18 cellular contexts compared by ENCODE assay signal in genomic region chr6:151630387-151630786, GRCh38.
DNase-seq lines count a peak whose midpoint lies in the region; ATAC-seq, FAIRE-seq and TF ChIP-seq lines count a peak whose summit lies in the region.
"Had no signal": no experiment of that assay in that cellular context is flagged by ENCODE, and none has a peak within 500 bp of the region (broad histone marks: within the 10 kb centered on the region; RNA-seq: fewer than 3 reads in every experiment).

No MANE protein-coding gene starts in this region.

- no peaks in the 10 kb centered on the region for H3K36me3 ChIP-seq in liver (ENCODE audit: control insufficient read depth in 4 of 4, insufficient read depth in 3 of 4, low read depth in 1 of 4, low read length in 3 of 4)
- no peaks in the 10 kb centered on the region for H3K36me3 ChIP-seq in HepG2 (replicated peaks in 1 of 2; ENCODE audit: control insufficient read depth in 1 of 2, insufficient read depth in 2 of 2, low read length in 2 of 2)
- no peaks in the 10 kb centered on the region for H3K36me3 ChIP-seq in hepatocyte (replicated peaks; ENCODE audit: insufficient read depth, low read depth)
- no peaks in the 10 kb centered on the region for H3K36me3 ChIP-seq in aorta (ENCODE audit: control insufficient read depth in 1 of 2, insufficient read depth in 2 of 2, low read length in 1 of 2)
- no peaks in the 10 kb centered on the region for H3K36me3 ChIP-seq in testis (ENCODE audit: low read depth, missing control alignments)
- H3K36me3 ChIP-seq: BLaER1 had no signal

- TF ChIP-seq CTCF in liver (IDR thresholded peaks at IDR 0.05; ENCODE audit: low read depth, low read length, missing input control) = no peak
- TF ChIP-seq CTCF in HepG2 (CRISPR knock-in tag; IDR thresholded peaks at IDR 0.05) = no peak
- no peak for TF ChIP-seq CTCF in hepatocyte (IDR thresholded peaks at IDR 0.05; ENCODE audit: poor library complexity)
- no peak for TF ChIP-seq CTCF in testis (IDR thresholded peaks at IDR 0.05)
- TF ChIP-seq CTCF in CD4-positive, alpha-beta T cell (IDR thresholded peaks at IDR 0.05) = no peak

- TF ChIP-seq EP300 in HepG2 (IDR thresholded peaks at IDR 0.05; ENCODE audit: low read depth in 2 of 2, low read length in 2 of 2) = no peak
- no peak for TF ChIP-seq EP300 in HepG2 (CRISPR knock-in tag; IDR thresholded peaks at IDR 0.05; ENCODE audit: borderline replicate concordance)

- no peaks in the 10 kb centered on the region for H3K9me2 ChIP-seq in hepatocyte (replicated peaks; ENCODE audit: insufficient read depth)

- no peaks in the 10 kb centered on the region for H3K36me3 Mint-ChIP-seq in CD4-positive, alpha-beta T cell (ENCODE audit: low read depth)
- H3K36me3 Mint-ChIP-seq: IgD-negative memory B cell had no signal

- H3K27ac Mint-ChIP-seq in CD4-positive, alpha-beta T cell = no peak overlapping the region
- H3K27ac Mint-ChIP-seq: IgD-negative memory B cell had no signal

- POLR2A ChIA-PET in HepG2 (lab: Yijun Ruan, JAX) = no interaction called here
- POLR2A ChIA-PET in CD4-positive, alpha-beta T cell (lab: Charles Lee) = no interaction called here

- CTCF ChIA-PET in HepG2 (lab: Yijun Ruan, JAX; ENCODE audit: low intra/inter-chr PET ratio, low total read pairs) = no interaction called here
- CTCF ChIA-PET in CD4-positive, alpha-beta T cell (lab: Charles Lee) = no interaction called here

- H2AFZ ChIP-seq in HepG2 (ENCODE audit: low read length) = no peak overlapping the region
- no peak overlapping the region for H2AFZ ChIP-seq in hepatocyte

- in situ Hi-C loops in HepG2 (cut with HindIII; ENCODE audit: extremely low pct_ligation_motif_present, low pct_unique_long_range_greater_than_20kb) = no loop called here

- no peak overlapping the region for H3K4me2 ChIP-seq in HepG2 (ENCODE audit: low read depth, low read length)
- H3K4me2 ChIP-seq in hepatocyte = no peak overlapping the region
- H3K4me2 ChIP-seq: BLaER1 had no signal

- DNase-seq in HepG2 (ENCODE audit: low spot score) = no peak
- no peak for DNase-seq in hepatocyte (ENCODE audit: low spot score)
- no peak for DNase-seq in sciatic nerve (ENCODE audit: low spot score)
- no peak for DNase-seq in aorta
- DNase-seq in GM19239 (ENCODE audit: insufficient read length, low spot score) = no peak
- DNase-seq in testis = no peak
- no peak for DNase-seq in CD4-positive, alpha-beta T cell
- DNase-seq: 8988T, AML-193, DMS 273 treated with DMSO at 0.1 percent for 48 hours, DMS79, GOT3, HCEC 1CT had no signal

- H3K79me2 ChIP-seq in HepG2 (ENCODE audit: insufficient read depth, low read length) (no peaks in the 10 kb centered on the region), hepatocyte (no peaks in the 10 kb centered on the region)

- H3K9ac ChIP-seq in liver (ENCODE audit: low read depth in 1 of 2, low read length in 2 of 2) (no peak overlapping the region), HepG2 (ENCODE audit: insufficient read depth, low read depth, low read length) (no peak overlapping the region)
- H3K9ac ChIP-seq: BLaER1 had no signal

- no peak overlapping the region for H3K4me3 Mint-ChIP-seq in CD4-positive, alpha-beta T cell
- H3K4me3 Mint-ChIP-seq: IgD-negative memory B cell had no signal

- no peak for TF ChIP-seq POLR2A in HepG2 (IDR thresholded peaks at IDR 0.05; ENCODE audit: insufficient read depth in 1 of 2, low read depth in 2 of 2, low read length in 2 of 2)
- no peak for TF ChIP-seq POLR2A in testis (IDR thresholded peaks at IDR 0.05)

- H3K9me3 Mint-ChIP-seq in CD4-positive, alpha-beta T cell = no peaks in the 10 kb centered on the region
- H3K9me3 Mint-ChIP-seq: IgD-negative memory B cell had no signal

- no TSS peak for BruUV-seq in HepG2 (replicated peaks; lab: Mats Ljungman, UMichigan)

- H3K4me1 ChIP-seq in liver (ENCODE audit: control insufficient read depth in 4 of 4, insufficient read depth in 4 of 4, low read length in 3 of 4) = peaks cover 9 to 28% (median 18%) of the 10 kb centered on the region in 4 donors
- peaks cover 40% of the 10 kb centered on the region for H3K4me1 ChIP-seq in HepG2 (ENCODE audit: insufficient read depth, low read length)
- H3K4me1 ChIP-seq in hepatocyte (ENCODE audit: insufficient read depth) = peaks cover 21% of the 10 kb centered on the region
- H3K4me1 ChIP-seq in aorta (ENCODE audit: control insufficient read depth in 1 of 2, insufficient read depth in 2 of 2, low read length in 2 of 2) = peaks cover 0 to 2% of the 10 kb centered on the region in 2 donors
- no peaks in the 10 kb centered on the region for H3K4me1 ChIP-seq in testis
- H3K4me1 ChIP-seq: BLaER1 had no signal

- peaks cover 10% of the 10 kb centered on the region for H3K27me3 Mint-ChIP-seq in CD4-positive, alpha-beta T cell

- no peaks in the 10 kb centered on the region for H3K9me3 ChIP-seq in liver (ENCODE audit: control insufficient read depth in 4 of 4, low read length in 3 of 4)
- H3K9me3 ChIP-seq in HepG2 (ENCODE audit: low read length) = no peaks in the 10 kb centered on the region
- no peaks in the 10 kb centered on the region for H3K9me3 ChIP-seq in hepatocyte (ENCODE audit: low read depth)
- no peaks in the 10 kb centered on the region for H3K9me3 ChIP-seq in aorta (ENCODE audit: control insufficient read depth, low read length)
- H3K9me3 ChIP-seq in testis = no peaks in the 10 kb centered on the region
- no peaks in the 10 kb centered on the region for H3K9me3 ChIP-seq in CD4-positive, alpha-beta T cell (ENCODE audit: control insufficient read depth, low read length)
- H3K9me3 ChIP-seq: BLaER1 had no signal

- no peaks in the 10 kb centered on the region for H4K20me1 ChIP-seq in HepG2 (ENCODE audit: insufficient read depth, low read length)
- no peaks in the 10 kb centered on the region for H4K20me1 ChIP-seq in hepatocyte (ENCODE audit: insufficient read depth, poor library complexity, severe bottlenecking)
- H4K20me1 ChIP-seq: BLaER1 had no signal

- FAIRE-seq in HepG2 (lab: Jason Lieb, UNC) (no peak), GM19239 (lab: Jason Lieb, UNC) (no peak)
- FAIRE-seq: G401.6, GM12891 had no signal

- intact Hi-C loops in HepG2 (cut with micrococcal nuclease; ENCODE audit: unreplicated experiment) (loop anchor here (5.0 kb wide), 1 partner anchor 138 kb away; the partner anchor contains the start of gene CCDC170), sciatic nerve (cut with DNase I) (no loop called here), aorta (cut with DNase I) (no loop called here), testis (cut with DNase I; ENCODE audit: low total_unique reads) (no loop called here)
- intact Hi-C loops in CD4-positive, alpha-beta T cell (cut with DNase I, micrococcal nuclease) = no loop called here

- ATAC-seq in HepG2 = no peak
- peak; percentile 79 for ATAC-seq in sciatic nerve
- ATAC-seq in aorta (ENCODE audit: low FRiP score) = peak; percentile 39
- no peak for ATAC-seq in CD4-positive, alpha-beta T cell (ENCODE audit: poor library complexity)

- H3K4me3 ChIP-seq in liver (ENCODE audit: low read depth in 1 of 3, low read length in 3 of 3) = no peak overlapping the region
- H3K4me3 ChIP-seq in HepG2 (replicated peaks in 1 of 3; ENCODE audit: insufficient read depth in 1 of 3, low read depth in 2 of 3, low read length in 3 of 3) = no peak overlapping the region
- H3K4me3 ChIP-seq in hepatocyte = no peak overlapping the region
- no peak overlapping the region for H3K4me3 ChIP-seq in aorta (ENCODE audit: low read length in 2 of 2)
- H3K4me3 ChIP-seq in testis = no peak overlapping the region
- H3K4me3 ChIP-seq: BLaER1 had no signal

- H3K27ac ChIP-seq in liver (ENCODE audit: low read depth in 1 of 2, low read length in 2 of 2) (no peak overlapping the region), HepG2 (ENCODE audit: extremely low read length, insufficient read depth, low read length) (no peak overlapping the region), hepatocyte (peak overlapping the region; percentile 72), aorta (ENCODE audit: low read depth in 1 of 2, low read length in 2 of 2) (no peak overlapping the region), testis (no peak overlapping the region)
- no peak overlapping the region for H3K27ac ChIP-seq in CD4-positive, alpha-beta T cell (ENCODE audit: low read depth, low read length)
- H3K27ac ChIP-seq: BLaER1 had no signal

- TF ChIP-seq RAD21 in liver (IDR thresholded peaks at IDR 0.05) (no peak), HepG2 (CRISPR knock-in tag; IDR thresholded peaks at IDR 0.05) (no peak)

- H3K4me1 Mint-ChIP-seq in CD4-positive, alpha-beta T cell (ENCODE audit: low read depth) = no peaks in the 10 kb centered on the region

- H3K27me3 ChIP-seq in liver (ENCODE audit: control insufficient read depth in 4 of 4, insufficient read depth in 4 of 4, low read length in 3 of 4) = no peaks in the 10 kb centered on the region
- H3K27me3 ChIP-seq in HepG2 (ENCODE audit: control insufficient read depth in 1 of 2, insufficient read depth in 2 of 2, low read length in 2 of 2) = no peaks in the 10 kb centered on the region
- H3K27me3 ChIP-seq in hepatocyte = no peaks in the 10 kb centered on the region
- peaks cover 0 to 2% of the 10 kb centered on the region in 2 donors for H3K27me3 ChIP-seq in aorta (ENCODE audit: control insufficient read depth in 1 of 2, insufficient read depth in 2 of 2, low read length in 1 of 2)
- no peaks in the 10 kb centered on the region for H3K27me3 ChIP-seq in testis
- H3K27me3 ChIP-seq in CD4-positive, alpha-beta T cell (ENCODE audit: control insufficient read depth, insufficient read depth, low read length) = no peaks in the 10 kb centered on the region
- H3K27me3 ChIP-seq: BLaER1 had no signal

TF ChIP-seq in liver, 16 proteins besides CTCF, POLR2A, EP300 and RAD21 (continues in another document):
- TF ChIP-seq TAF1 (conservative IDR thresholded peaks at IDR 0.05) = no peak
- peak; percentile 59 to 97 for TF ChIP-seq JUND (IDR thresholded peaks at IDR 0.05)

Comparison
In these comparisons a context has a peak if more than half of its experiments do, and no peak if none do; other contexts are left out.
1. ATAC-seq: peak in sciatic nerve (single experiment) and aorta (single experiment); none in HepG2 (single experiment) and CD4-positive, alpha-beta T cell (single experiment).